14 cellular contexts compared by ENCODE assay signal in genomic region chr3:97957617-97958311, GRCh38. TPM values are rescaled to one million over a fixed set of nuclear protein-coding genes. Genes with fewer than 3 reads are reported as not detected.
DNase-seq lines count a peak whose midpoint lies in the region; TF ChIP-seq lines count a peak whose summit lies in the region.
"Had no signal": no experiment of that assay in that cellular context is flagged by ENCODE, and none has a peak within 500 bp of the region (broad histone marks: within the 10 kb centered on the region; RNA-seq: fewer than 3 reads in every experiment).

No MANE protein-coding gene starts in this region.

- no peak overlapping the region for H3K4me2 ChIP-seq in MM.1S (ENCODE audit: low read depth, low read length)

- 77% methylated on average over 8 of the region's 8 CpGs for WGBS in sigmoid colon, 2 donors

- H3K9me2 ChIP-seq in MM.1S (replicated peaks; ENCODE audit: insufficient read depth, low read length) = no peaks in the 10 kb centered on the region

- no peaks in the 10 kb centered on the region for H4K20me1 ChIP-seq in MM.1S (ENCODE audit: insufficient read depth, low read length)

- TF ChIP-seq POLR2A in sigmoid colon (IDR thresholded peaks at IDR 0.05) = no peak

- peaks cover 27% of the 10 kb centered on the region for H3K79me2 ChIP-seq in MM.1S (ENCODE audit: low read length)

- H3K27ac ChIP-seq in sigmoid colon = peak overlapping the region in 2 of 4 donors; percentile 42 to 52
- no peak overlapping the region for H3K27ac ChIP-seq in MM.1S (ENCODE audit: low read length)

- DNase-seq in NCI-H345 (lab: John Stamatoyannopoulos, UW) (peak; percentile 36), NCI-H345 treated with DMSO at 0.1 percent for 48 hours (lab: John Stamatoyannopoulos, UW; ENCODE audit: unreplicated experiment) (no peak), NCI-H446 (lab: John Stamatoyannopoulos, UW) (peak; percentile 88 to 95), fibroblast of mammary gland (ENCODE audit: low read depth) (peak; percentile 51), sigmoid colon (peak; percentile 83), NCI-H2227 treated with DMSO at 0.1 percent for 48 hours (lab: John Stamatoyannopoulos, UW) (no peak), MM.1S (no peak)
- no peak for DNase-seq in activated CD4-positive, alpha-beta T cell treated with anti-CD3 and anti-CD28 coated beads for 1 hour
- DNase-seq: activated T-cell treated with anti-CD3 and anti-CD28 coated beads for 4 hours; endodermal cell; NCI-H2171; stimulated activated naive CD8-positive, alpha-beta T cell treated with anti-CD3 and anti-CD28 coated beads, Interleukin-15, Interleukin-2, amounts not matched to agents 100 U/mL and 50 U/mL, for 24 hours; SW 1271 had no signal

- H3K9me3 ChIP-seq in sigmoid colon (no peaks in the 10 kb centered on the region), MM.1S (replicated peaks; ENCODE audit: insufficient read depth, low read length) (no peaks in the 10 kb centered on the region)
- H3K9me3 ChIP-seq: HAP-1 had no signal

- TF ChIP-seq CTCF in fibroblast of mammary gland (conservative IDR thresholded peaks at IDR 0.05; ENCODE audit: control insufficient read depth, insufficient read depth, low read depth, low read length) (no peak), sigmoid colon (IDR thresholded peaks at IDR 0.05) (no peak), MM.1S (IDR thresholded peaks at IDR 0.05; ENCODE audit: low read length) (no peak)

- no peak for TF ChIP-seq EP300 in sigmoid colon (IDR thresholded peaks at IDR 0.05)

- intact Hi-C loops in sigmoid colon (cut with DNase I) = loop anchor here (5.0 kb wide), 1 partner anchor 65 kb away; no protein-coding TSS in a partner anchor

- H3K27me3 ChIP-seq in sigmoid colon (no peaks in the 10 kb centered on the region), MM.1S (replicated peaks; ENCODE audit: insufficient read depth, low read length) (no peaks in the 10 kb centered on the region)

- H3F3A ChIP-seq in MM.1S (ENCODE audit: insufficient read depth, low read length) = no peaks in the 10 kb centered on the region

- H2AFZ ChIP-seq in MM.1S (ENCODE audit: low read length) = no peak overlapping the region

- H3K4me3 ChIP-seq in fibroblast of mammary gland (ENCODE audit: control insufficient read depth, low read depth, low read length) (no peak overlapping the region), sigmoid colon (no peak overlapping the region), MM.1S (ENCODE audit: low read length) (no peak overlapping the region)
- H3K4me3 ChIP-seq: HAP-1 had no signal

- H3K36me3 ChIP-seq in sigmoid colon (peaks cover 0 to 37% (median 11%) of the 10 kb centered on the region in 4 donors), MM.1S (replicated peaks; ENCODE audit: insufficient read depth, low read length) (peaks cover 11% of the 10 kb centered on the region; the same call in 1 of the 2 replicates)

- no peak overlapping the region for H3K9ac ChIP-seq in MM.1S (ENCODE audit: low read length)

- peaks cover 0 to 14% (median 13%) of the 10 kb centered on the region in 4 donors for H3K4me1 ChIP-seq in sigmoid colon
- no peaks in the 10 kb centered on the region for H3K4me1 ChIP-seq in MM.1S (ENCODE audit: low read length)
- H3K4me1 ChIP-seq: HAP-1 had no signal

RNA-seq across cellular contexts. Expression of gene RIOX2, which starts 14.5 kb away (rescaled TPM):
- 10 to 100 TPM; 16.8 to 23.5 (median 21.0) TPM for total RNA-seq in sigmoid colon
- polyA plus RNA-seq in sigmoid colon = 10 to 100 TPM in 2 of 3 donors, 1 to 10 TPM in 1; 9.0 to 16.6 (median 15.3) TPM

Comparison
In these comparisons a context has a peak if more than half of its experiments do, and no peak if none do; other contexts are left out.
1. DNase-seq: peak in NCI-H345 (single experiment), NCI-H446 (2 of 2), fibroblast of mammary gland (single experiment) and sigmoid colon (single experiment); none in NCI-H345 treated with DMSO at 0.1 percent for 48 hours (single experiment), activated CD4-positive, alpha-beta T cell treated with anti-CD3 and anti-CD28 coated beads for 1 hour (single experiment), NCI-H2227 treated with DMSO at 0.1 percent for 48 hours (single experiment) and MM.1S (single experiment).